ENCODE assay signal across 8 cellular contexts in genomic region chr10:18312385-18313145, GRCh38.
DNase-seq lines count a peak whose midpoint lies in the region; ATAC-seq and TF ChIP-seq lines count a peak whose summit lies in the region.

No MANE protein-coding gene starts in this region.

- TF ChIP-seq CTCF in GM10266 (IDR thresholded peaks at IDR 0.05; ENCODE audit: control insufficient read depth, insufficient read depth, low read depth, missing control alignments) (peak; percentile 47), LNCAP (IDR thresholded peaks at IDR 0.05) (peak; percentile 73), WI38 (IDR thresholded peaks at IDR 0.05; ENCODE audit: low read depth, low read length) (0 out of 2 replicates have a peak, but pooled peaks have one; percentile 23)

- H3K4me3 ChIP-seq in WI38 (ENCODE audit: low read depth, low read length), result no peak overlapping the region

- DNase-seq in GM10266 (ENCODE audit: extremely low spot score) (peak; percentile 32), hepatic stellate cell (ENCODE audit: low spot score) (peak; percentile 50), superior temporal gyrus (ENCODE audit: extremely low spot score) (peak; percentile 67), NCI-H128 (lab: John Stamatoyannopoulos, UW; ENCODE audit: unreplicated experiment) (no peak), NCI-H774 (lab: John Stamatoyannopoulos, UW) (no peak)

- peak; percentile 83 for ATAC-seq in GM21825 (IDR thresholded peaks at IDR 0.05; ENCODE audit: unreplicated experiment)

Comparison
In these comparisons a context has a peak if more than half of its experiments do, and no peak if none do; other contexts are left out.
1. DNase-seq: peak in GM10266 (single experiment), hepatic stellate cell (single experiment) and superior temporal gyrus (single experiment); none in NCI-H128 (single experiment) and NCI-H774 (single experiment).
2. CTCF ChIP-seq: peak in every context shown above with its lines; median percentile 73 in LNCAP; 47 in GM10266; 23 in WI38.